In genomic region chr1:15951341-15952153, GRCh38 we compare ENCODE assay signal across 10 cellular contexts. TPM values are rescaled to one million over a fixed set of nuclear protein-coding genes. Genes with fewer than 3 reads are reported as not detected.
DNase-seq lines count a peak whose midpoint lies in the region; ATAC-seq and TF ChIP-seq lines count a peak whose summit lies in the region.
"Had no signal": no experiment of that assay in that cellular context is flagged by ENCODE, and none has a peak within 500 bp of the region (broad histone marks: within the 10 kb centered on the region; RNA-seq: fewer than 3 reads in every experiment).

No MANE protein-coding gene starts in this region.

- peak overlapping the region; percentile 32 for H3K4me2 ChIP-seq in fibroblast of lung (ENCODE audit: extremely low read depth, insufficient read depth, low read length)
- H3K4me2 ChIP-seq: neural progenitor cell had no signal

- H4K20me1 ChIP-seq in fibroblast of lung (ENCODE audit: control insufficient read depth, extremely low read depth, insufficient read depth, low read length): no peaks in the 10 kb centered on the region

- no peak overlapping the region for H2AFZ ChIP-seq in fibroblast of lung (ENCODE audit: low read length)
- H2AFZ ChIP-seq: neural progenitor cell had no signal

- peaks cover 85% of the 10 kb centered on the region for H3K4me1 Mint-ChIP-seq in HFFc6 (ENCODE audit: low read depth)

- no peak overlapping the region for H3K9ac ChIP-seq in fibroblast of lung (ENCODE audit: insufficient read depth, low read length)
- H3K9ac ChIP-seq: neural progenitor cell had no signal

- peaks cover 68% of the 10 kb centered on the region for H3K79me2 ChIP-seq in fibroblast of lung (ENCODE audit: control insufficient read depth, insufficient read depth, low read length)

- peaks cover 8% of the 10 kb centered on the region for H3K36me3 ChIP-seq in fibroblast of lung (ENCODE audit: control insufficient read depth, insufficient read depth, low read length)
- H3K36me3 ChIP-seq: neural progenitor cell had no signal

- H3K9me3 ChIP-seq in fibroblast of lung (ENCODE audit: control insufficient read depth, insufficient read depth, low read depth, low read length): no peaks in the 10 kb centered on the region

- H3K4me3 Mint-ChIP-seq in HFFc6: peak overlapping the region; percentile 79
- H3K4me3 Mint-ChIP-seq: neural progenitor cell had no signal

- no peak for DNase-seq in HFFc6
- DNase-seq in activated CD8-positive, alpha-beta memory T cell treated with anti-CD3 and anti-CD28 coated beads for 24 hours: peak; percentile 83
- no peak for DNase-seq in fibroblast of lung (ENCODE audit: low read depth in 2 of 2)
- peak; percentile 37 to 47 for DNase-seq in stimulated activated CD4-positive, alpha-beta T cell treated with anti-CD3 and anti-CD28 coated beads, Interleukin-4, amount 100 ng/mL, for 48 hours (ENCODE audit: low read depth in 2 of 2)
- DNase-seq in SK-N-DZ (ENCODE audit: low spot score): no peak
- no peak for DNase-seq in COLO668 (lab: John Stamatoyannopoulos, UW; ENCODE audit: unreplicated experiment)

- ATAC-seq in HG02885 (IDR thresholded peaks at IDR 0.05; ENCODE audit: poor library complexity, unreplicated experiment) (no peak), GM19395 (IDR thresholded peaks at IDR 0.05; ENCODE audit: unreplicated experiment) (no peak)

- H3K4me3 ChIP-seq in fibroblast of lung (replicated peaks in 1 of 4; ENCODE audit: control extremely low read depth in 1 of 4, insufficient read depth in 1 of 4, low read depth in 3 of 4, low read length in 4 of 4): no peak overlapping the region
- H3K4me3 ChIP-seq: neural progenitor cell had no signal

- H3K36me3 Mint-ChIP-seq in HFFc6 (ENCODE audit: low read depth): peaks cover 28% of the 10 kb centered on the region; the same call in 1 of the 2 replicates

- no peaks in the 10 kb centered on the region; the same call in 1 of the 2 replicates for H3K27me3 Mint-ChIP-seq in HFFc6 (ENCODE audit: insufficient read depth)

- H3K27ac Mint-ChIP-seq in HFFc6: peak overlapping the region; percentile 100

- H3K27me3 ChIP-seq in fibroblast of lung (ENCODE audit: control insufficient read depth, insufficient read depth, low read length): no peaks in the 10 kb centered on the region
- H3K27me3 ChIP-seq: neural progenitor cell had no signal

- TF ChIP-seq CTCF in HFFc6 (IDR thresholded peaks at IDR 0.05) (peak; percentile 44; the same call in 1 of the 2 replicates), fibroblast of lung (conservative IDR thresholded peaks at IDR 0.05 in 1 of 2, IDR thresholded peaks at IDR 0.05 in 1 of 2; ENCODE audit: low read depth in 1 of 2, low read length in 2 of 2) (no peak)

- no peaks in the 10 kb centered on the region for H3K9me3 Mint-ChIP-seq in HFFc6
- H3K9me3 Mint-ChIP-seq: neural progenitor cell had no signal

- peaks cover 63% of the 10 kb centered on the region for H3K4me1 ChIP-seq in fibroblast of lung (ENCODE audit: control insufficient read depth, extremely low read depth, insufficient read depth, low read length)

- peak overlapping the region; percentile 99 for H3K27ac ChIP-seq in fibroblast of lung (ENCODE audit: insufficient read depth, low read length)
- H3K27ac ChIP-seq: neural progenitor cell had no signal

RNA-seq across cellular contexts. Expression of gene ZBTB17, which starts 24.4 kb away (rescaled TPM):
- total RNA-seq in HFFc6 (2021; fragmentation: NEBNext Ultra II Directional; extraction: Animal tissue kit (Norgen Biotek cat#: 25700)): 10 to 100 TPM; 22.5 to 25.4 (median 24.1) TPM
- 46.0 and 54.3 TPM in 2 replicates for total RNA-seq in fibroblast of lung
- 12.6 and 20.4 TPM in 2 replicates for polyA plus RNA-seq in fibroblast of lung
- 15.0 and 24.3 TPM in 2 replicates for polyA plus RNA-seq in fibroblast of lung (2012)
- 34.1 and 76.0 TPM in 2 replicates for polyA minus RNA-seq in fibroblast of lung (ENCODE audit: low replicate concordance)
- polyA plus RNA-seq in SK-N-DZ (2014; cell fraction: cytosol; rRNA removed): 30.0 and 32.6 TPM in 2 replicates
- polyA plus RNA-seq in SK-N-DZ (2014; cell fraction: nucleus; rRNA removed): 143 and 161 TPM in 2 replicates

RNA-seq across cellular contexts. Expression of gene SRARP, which starts 52.5 kb away (rescaled TPM):
- total RNA-seq in HFFc6 (2021; fragmentation: NEBNext Ultra II Directional; extraction: Animal tissue kit (Norgen Biotek cat#: 25700)): not detected
- total RNA-seq in fibroblast of lung: not detected in 2 replicates
- not detected in 2 replicates for polyA plus RNA-seq in fibroblast of lung
- not detected in 2 replicates for polyA plus RNA-seq in fibroblast of lung (2012)
- not detected in 2 replicates for polyA minus RNA-seq in fibroblast of lung (ENCODE audit: low replicate concordance)
- not detected in 2 replicates for polyA plus RNA-seq in SK-N-DZ (2014; cell fraction: cytosol; rRNA removed)
- not detected in 2 replicates for polyA plus RNA-seq in SK-N-DZ (2014; cell fraction: nucleus; rRNA removed)
- total RNA-seq: M059J had no signal

Comparison
In these comparisons a context has a peak if more than half of its experiments do, and no peak if none do; other contexts are left out.
1. DNase-seq: peak in activated CD8-positive, alpha-beta memory T cell treated with anti-CD3 and anti-CD28 coated beads for 24 hours (single experiment) and stimulated activated CD4-positive, alpha-beta T cell treated with anti-CD3 and anti-CD28 coated beads, Interleukin-4, amount 100 ng/mL, for 48 hours (2 of 2); none in HFFc6 (single experiment), fibroblast of lung (0 of 2), SK-N-DZ (single experiment) and COLO668 (single experiment).